ENCODE assay signal across 1 cellular context in genomic region chr15:75030023-75030413, GRCh38.
TF ChIP-seq lines count a peak whose summit lies in the region.

No MANE protein-coding gene starts in this region.

TF ChIP-seq in GM12878, 131 proteins besides CTCF, POLR2A, EP300 and RAD21 (continued from another document):
- no peak for TF ChIP-seq NKRF (conservative IDR thresholded peaks at IDR 0.05)
- TF ChIP-seq RBBP5 (conservative IDR thresholded peaks at IDR 0.05) = no peak
- no peak for TF ChIP-seq ATF2 (IDR thresholded peaks at IDR 0.05; ENCODE audit: low read length)
- no peak for TF ChIP-seq HDGF (IDR thresholded peaks at IDR 0.05)
- TF ChIP-seq ZBTB40 (IDR thresholded peaks at IDR 0.05; ENCODE audit: borderline replicate concordance) = no peak
- TF ChIP-seq MXI1 (IDR thresholded peaks at IDR 0.05; ENCODE audit: low read depth, low read length) = no peak
- TF ChIP-seq NFXL1 (IDR thresholded peaks at IDR 0.05; ENCODE audit: borderline replicate concordance) = no peak
